In the genomic region with DNA sequence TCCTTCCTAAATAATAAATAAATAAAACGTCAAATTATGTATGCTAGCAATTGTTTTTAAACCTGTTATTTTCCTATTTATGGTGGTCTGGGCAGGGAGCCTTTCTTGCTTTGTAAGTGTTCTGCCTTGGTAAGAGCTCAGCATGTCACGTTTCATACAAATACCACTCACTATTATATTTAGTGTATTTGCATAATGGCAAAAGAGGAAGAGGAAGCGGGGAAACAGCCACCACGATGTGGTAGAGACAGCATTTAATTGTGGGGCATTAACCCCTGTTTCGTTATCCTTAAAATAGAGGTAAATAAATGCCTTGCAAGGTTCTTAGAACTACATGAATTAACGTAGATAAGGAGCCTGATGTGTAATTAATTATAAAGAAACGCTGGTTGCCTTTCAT, we compare ENCODE assay signal across 1 cellular context.
TF ChIP-seq lines count a peak whose summit lies in the region.

No MANE protein-coding gene starts in this region.

TF ChIP-seq in GM12878, 131 proteins besides CTCF, POLR2A, EP300 and RAD21 (continued from another document):
- TF ChIP-seq, protein P1, sequence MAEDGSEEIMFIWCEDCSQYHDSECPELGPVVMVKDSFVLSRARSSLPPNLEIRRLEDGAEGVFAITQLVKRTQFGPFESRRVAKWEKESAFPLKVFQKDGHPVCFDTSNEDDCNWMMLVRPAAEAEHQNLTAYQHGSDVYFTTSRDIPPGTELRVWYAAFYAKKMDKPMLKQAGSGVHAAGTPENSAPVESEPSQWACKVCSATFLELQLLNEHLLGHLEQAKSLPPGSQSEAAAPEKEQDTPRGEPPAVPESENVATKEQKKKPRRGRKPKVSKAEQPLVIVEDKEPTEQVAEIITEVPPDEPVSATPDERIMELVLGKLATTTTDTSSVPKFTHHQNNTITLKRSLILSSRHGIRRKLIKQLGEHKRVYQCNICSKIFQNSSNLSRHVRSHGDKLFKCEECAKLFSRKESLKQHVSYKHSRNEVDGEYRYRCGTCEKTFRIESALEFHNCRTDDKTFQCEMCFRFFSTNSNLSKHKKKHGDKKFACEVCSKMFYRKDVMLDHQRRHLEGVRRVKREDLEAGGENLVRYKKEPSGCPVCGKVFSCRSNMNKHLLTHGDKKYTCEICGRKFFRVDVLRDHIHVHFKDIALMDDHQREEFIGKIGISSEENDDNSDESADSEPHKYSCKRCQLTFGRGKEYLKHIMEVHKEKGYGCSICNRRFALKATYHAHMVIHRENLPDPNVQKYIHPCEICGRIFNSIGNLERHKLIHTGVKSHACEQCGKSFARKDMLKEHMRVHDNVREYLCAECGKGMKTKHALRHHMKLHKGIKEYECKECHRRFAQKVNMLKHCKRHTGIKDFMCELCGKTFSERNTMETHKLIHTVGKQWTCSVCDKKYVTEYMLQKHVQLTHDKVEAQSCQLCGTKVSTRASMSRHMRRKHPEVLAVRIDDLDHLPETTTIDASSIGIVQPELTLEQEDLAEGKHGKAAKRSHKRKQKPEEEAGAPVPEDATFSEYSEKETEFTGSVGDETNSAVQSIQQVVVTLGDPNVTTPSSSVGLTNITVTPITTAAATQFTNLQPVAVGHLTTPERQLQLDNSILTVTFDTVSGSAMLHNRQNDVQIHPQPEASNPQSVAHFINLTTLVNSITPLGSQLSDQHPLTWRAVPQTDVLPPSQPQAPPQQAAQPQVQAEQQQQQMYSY (CRISPR knock-in tag; IDR thresholded peaks at IDR 0.05) = no peak
- TF ChIP-seq, protein P2, sequence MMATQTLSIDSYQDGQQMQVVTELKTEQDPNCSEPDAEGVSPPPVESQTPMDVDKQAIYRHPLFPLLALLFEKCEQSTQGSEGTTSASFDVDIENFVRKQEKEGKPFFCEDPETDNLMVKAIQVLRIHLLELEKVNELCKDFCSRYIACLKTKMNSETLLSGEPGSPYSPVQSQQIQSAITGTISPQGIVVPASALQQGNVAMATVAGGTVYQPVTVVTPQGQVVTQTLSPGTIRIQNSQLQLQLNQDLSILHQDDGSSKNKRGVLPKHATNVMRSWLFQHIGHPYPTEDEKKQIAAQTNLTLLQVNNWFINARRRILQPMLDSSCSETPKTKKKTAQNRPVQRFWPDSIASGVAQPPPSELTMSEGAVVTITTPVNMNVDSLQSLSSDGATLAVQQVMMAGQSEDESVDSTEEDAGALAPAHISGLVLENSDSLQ (IDR thresholded peaks at IDR 0.05) = no peak
- TF ChIP-seq, protein P3, sequence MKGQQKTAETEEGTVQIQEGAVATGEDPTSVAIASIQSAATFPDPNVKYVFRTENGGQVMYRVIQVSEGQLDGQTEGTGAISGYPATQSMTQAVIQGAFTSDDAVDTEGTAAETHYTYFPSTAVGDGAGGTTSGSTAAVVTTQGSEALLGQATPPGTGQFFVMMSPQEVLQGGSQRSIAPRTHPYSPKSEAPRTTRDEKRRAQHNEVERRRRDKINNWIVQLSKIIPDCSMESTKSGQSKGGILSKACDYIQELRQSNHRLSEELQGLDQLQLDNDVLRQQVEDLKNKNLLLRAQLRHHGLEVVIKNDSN (IDR thresholded peaks at IDR 0.05; ENCODE audit: borderline replicate concordance, extremely low read length, insufficient read depth, low read depth, low read length) = no peak
- TF ChIP-seq, protein P4, sequence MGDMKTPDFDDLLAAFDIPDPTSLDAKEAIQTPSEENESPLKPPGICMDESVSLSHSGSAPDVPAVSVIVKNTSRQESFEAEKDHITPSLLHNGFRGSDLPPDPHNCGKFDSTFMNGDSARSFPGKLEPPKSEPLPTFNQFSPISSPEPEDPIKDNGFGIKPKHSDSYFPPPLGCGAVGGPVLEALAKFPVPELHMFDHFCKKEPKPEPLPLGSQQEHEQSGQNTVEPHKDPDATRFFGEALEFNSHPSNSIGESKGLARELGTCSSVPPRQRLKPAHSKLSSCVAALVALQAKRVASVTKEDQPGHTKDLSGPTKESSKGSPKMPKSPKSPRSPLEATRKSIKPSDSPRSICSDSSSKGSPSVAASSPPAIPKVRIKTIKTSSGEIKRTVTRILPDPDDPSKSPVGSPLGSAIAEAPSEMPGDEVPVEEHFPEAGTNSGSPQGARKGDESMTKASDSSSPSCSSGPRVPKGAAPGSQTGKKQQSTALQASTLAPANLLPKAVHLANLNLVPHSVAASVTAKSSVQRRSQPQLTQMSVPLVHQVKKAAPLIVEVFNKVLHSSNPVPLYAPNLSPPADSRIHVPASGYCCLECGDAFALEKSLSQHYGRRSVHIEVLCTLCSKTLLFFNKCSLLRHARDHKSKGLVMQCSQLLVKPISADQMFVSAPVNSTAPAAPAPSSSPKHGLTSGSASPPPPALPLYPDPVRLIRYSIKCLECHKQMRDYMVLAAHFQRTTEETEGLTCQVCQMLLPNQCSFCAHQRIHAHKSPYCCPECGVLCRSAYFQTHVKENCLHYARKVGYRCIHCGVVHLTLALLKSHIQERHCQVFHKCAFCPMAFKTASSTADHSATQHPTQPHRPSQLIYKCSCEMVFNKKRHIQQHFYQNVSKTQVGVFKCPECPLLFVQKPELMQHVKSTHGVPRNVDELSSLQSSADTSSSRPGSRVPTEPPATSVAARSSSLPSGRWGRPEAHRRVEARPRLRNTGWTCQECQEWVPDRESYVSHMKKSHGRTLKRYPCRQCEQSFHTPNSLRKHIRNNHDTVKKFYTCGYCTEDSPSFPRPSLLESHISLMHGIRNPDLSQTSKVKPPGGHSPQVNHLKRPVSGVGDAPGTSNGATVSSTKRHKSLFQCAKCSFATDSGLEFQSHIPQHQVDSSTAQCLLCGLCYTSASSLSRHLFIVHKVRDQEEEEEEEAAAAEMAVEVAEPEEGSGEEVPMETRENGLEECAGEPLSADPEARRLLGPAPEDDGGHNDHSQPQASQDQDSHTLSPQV (IDR thresholded peaks at IDR 0.05) = no peak
- no peak for TF ChIP-seq CREB1 (IDR thresholded peaks at IDR 0.05; ENCODE audit: low read depth)
- peak; percentile 87 for TF ChIP-seq RUNX3 (IDR thresholded peaks at IDR 0.05; ENCODE audit: low read length)
- peak; percentile 96 to 99 for TF ChIP-seq BHLHE40 (IDR thresholded peaks at IDR 0.05; ENCODE audit: borderline replicate concordance in 1 of 2, low read depth in 2 of 2, low read length in 1 of 2)
- no peak for TF ChIP-seq STAT1 (conservative IDR thresholded peaks at IDR 0.05)
- TF ChIP-seq SPI1 (IDR thresholded peaks at IDR 0.05; ENCODE audit: borderline replicate concordance, insufficient read depth, low read depth, low read length) = peak; percentile 97
- TF ChIP-seq ZNF384 (IDR thresholded peaks at IDR 0.05; ENCODE audit: borderline replicate concordance, low read depth, low read length) = no peak
- TF ChIP-seq YBX1 (IDR thresholded peaks at IDR 0.05) = no peak
- no peak for TF ChIP-seq ATF7 (IDR thresholded peaks at IDR 0.05; ENCODE audit: low read depth)
- 0 out of 2 replicates have a peak, but pooled peaks have one; percentile 35 for TF ChIP-seq RCOR1 (conservative IDR thresholded peaks at IDR 0.05; ENCODE audit: low read depth, low read length)
- TF ChIP-seq TBL1XR1 (IDR thresholded peaks at IDR 0.05; ENCODE audit: low read depth, low read length) = peak; percentile 37; the same call in 1 of the 2 replicates
- no peak for TF ChIP-seq CBFB (IDR thresholded peaks at IDR 0.05; ENCODE audit: low read depth)
- TF ChIP-seq, protein P5, sequence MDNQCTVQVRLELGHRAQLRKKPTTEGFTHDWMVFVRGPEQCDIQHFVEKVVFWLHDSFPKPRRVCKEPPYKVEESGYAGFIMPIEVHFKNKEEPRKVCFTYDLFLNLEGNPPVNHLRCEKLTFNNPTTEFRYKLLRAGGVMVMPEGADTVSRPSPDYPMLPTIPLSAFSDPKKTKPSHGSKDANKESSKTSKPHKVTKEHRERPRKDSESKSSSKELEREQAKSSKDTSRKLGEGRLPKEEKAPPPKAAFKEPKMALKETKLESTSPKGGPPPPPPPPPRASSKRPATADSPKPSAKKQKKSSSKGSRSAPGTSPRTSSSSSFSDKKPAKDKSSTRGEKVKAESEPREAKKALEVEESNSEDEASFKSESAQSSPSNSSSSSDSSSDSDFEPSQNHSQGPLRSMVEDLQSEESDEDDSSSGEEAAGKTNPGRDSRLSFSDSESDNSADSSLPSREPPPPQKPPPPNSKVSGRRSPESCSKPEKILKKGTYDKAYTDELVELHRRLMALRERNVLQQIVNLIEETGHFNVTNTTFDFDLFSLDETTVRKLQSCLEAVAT (IDR thresholded peaks at IDR 0.05) = no peak
- TF ChIP-seq SMC3 (IDR thresholded peaks at IDR 0.05; ENCODE audit: borderline replicate concordance, low read length) = no peak
- TF ChIP-seq CREM (IDR thresholded peaks at IDR 0.05; ENCODE audit: low read depth) = peak; percentile 12; the same call in 1 of the 2 replicates
- peak; percentile 96 for TF ChIP-seq POU2F2 (IDR thresholded peaks at IDR 0.05; ENCODE audit: borderline replicate concordance, low read depth, low read length)
